Comparison of ENCODE assay signal across 8 cellular contexts in the genomic region with DNA sequence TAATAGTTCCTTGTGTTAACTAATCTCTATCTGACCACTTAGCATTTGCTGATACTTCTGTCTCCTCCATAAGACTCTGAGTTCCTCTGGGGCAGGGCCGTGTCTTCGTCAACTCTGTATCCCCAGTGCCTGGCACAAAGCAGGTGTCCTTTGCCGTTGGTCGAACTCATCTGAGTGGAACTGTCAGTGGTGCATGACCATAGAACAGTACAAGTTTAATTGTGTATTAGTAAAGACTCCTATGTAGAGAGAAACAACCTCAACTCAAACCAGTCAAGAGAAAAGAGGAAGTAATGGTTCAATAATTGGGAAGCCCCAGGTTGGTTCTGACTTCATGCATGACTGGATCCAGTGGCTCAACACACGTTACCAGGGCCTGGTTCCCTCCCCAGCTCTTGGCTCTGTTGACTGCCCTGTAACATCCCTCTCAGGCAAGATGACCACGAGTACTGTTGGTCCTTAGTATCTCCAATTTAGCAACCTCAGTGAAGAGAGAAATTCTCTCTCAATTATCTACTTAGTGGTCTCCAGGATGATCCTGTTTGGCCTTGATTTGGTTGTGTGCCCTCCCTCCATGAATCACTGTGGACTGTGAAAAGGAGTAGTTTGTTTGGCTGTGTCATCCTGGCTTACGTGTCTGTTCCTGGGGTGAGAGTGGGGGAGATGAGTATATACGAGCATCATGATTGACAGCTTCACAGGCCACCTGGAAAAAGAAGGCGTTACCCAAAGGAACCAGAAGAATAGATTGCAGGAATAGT. TPM values are rescaled to one million over a fixed set of nuclear protein-coding genes. Genes with fewer than 3 reads are reported as not detected.
DNase-seq lines count a peak whose midpoint lies in the region; ATAC-seq, FAIRE-seq and TF ChIP-seq lines count a peak whose summit lies in the region.

No MANE protein-coding gene starts in this region.

- no TSS peak for BruUV-seq in K562 (replicated peaks; lab: Mats Ljungman, UMichigan)

- no peak overlapping the region for H3K4me3 ChIP-seq in K562
- H3K4me3 ChIP-seq in prostate gland, result no peak overlapping the region

- FAIRE-seq in K562 (lab: Jason Lieb, UNC), result no peak

- CTCF ChIA-PET in K562 (lab: Yijun Ruan, JAX; ENCODE audit: low intra/inter-chr PET ratio), result no interaction called here

- H3K4me1 ChIP-seq in K562 (replicated peaks in 1 of 2; ENCODE audit: control insufficient read depth in 2 of 2, insufficient read depth in 2 of 2, low read length in 2 of 2) (no peaks in the 10 kb centered on the region), prostate gland (replicated peaks) (no peaks in the 10 kb centered on the region)

- peak; percentile 89 for ATAC-seq in GM21360 (IDR thresholded peaks at IDR 0.05; ENCODE audit: unreplicated experiment)
- ATAC-seq in HG03469 (IDR thresholded peaks at IDR 0.05; ENCODE audit: unreplicated experiment), result peak; percentile 83
- ATAC-seq in K562, result no peak; the same call in 1 of the 3 replicates

- peaks cover 6 to 30% of the 10 kb centered on the region in 2 experiments; a peak in 4 of 5 replicates for H3K27me3 ChIP-seq in K562 (ENCODE audit: control insufficient read depth in 2 of 2, insufficient read depth in 2 of 2, low read length in 2 of 2)
- no peaks in the 10 kb centered on the region for H3K27me3 ChIP-seq in prostate gland (replicated peaks; ENCODE audit: insufficient read depth)

- H2AFZ ChIP-seq in K562 (ENCODE audit: low read depth, low read length), result no peak overlapping the region

- no peaks in the 10 kb centered on the region for H3K79me2 ChIP-seq in K562 (ENCODE audit: control insufficient read depth, insufficient read depth, low read length)

- no peak overlapping the region for H3K4me2 ChIP-seq in K562 (ENCODE audit: insufficient read depth, low read length)

- in situ Hi-C loops in K562 (cut with MboI), result no loop called here

- H4K20me1 ChIP-seq in K562 (replicated peaks; ENCODE audit: control insufficient read depth, insufficient read depth, low read length), result no peaks in the 10 kb centered on the region

- no peak for TF ChIP-seq POLR2A in K562 (conservative IDR thresholded peaks at IDR 0.05)
- TF ChIP-seq POLR2A in prostate gland (IDR thresholded peaks at IDR 0.05), result no peak

- H3K9me3 ChIP-seq in K562 (replicated peaks; ENCODE audit: control insufficient read depth, insufficient read depth, low read depth, low read length) (no peaks in the 10 kb centered on the region), prostate gland (no peaks in the 10 kb centered on the region)

- DNase-seq in DMS79 treated with DMSO at 0.1 percent for 48 hours (lab: John Stamatoyannopoulos, UW), result peak; percentile 80
- peak in 1 of 4 experiments; percentile 6 for DNase-seq in K562 (ENCODE audit: extremely low read depth in 1 of 4, low spot score in 3 of 4)
- no peak for DNase-seq in anterior cingulate cortex (lab: John Stamatoyannopoulos, UW)
- DNase-seq in activated T-cell treated with anti-CD3 and anti-CD28 coated beads for 4 hours, result no peak
- DNase-seq in prostate gland (ENCODE audit: low spot score), result no peak
- DNase-seq in D341Med (ENCODE audit: low spot score), result no peak

- H3K27ac ChIP-seq in K562 (ENCODE audit: extremely low read depth, low read depth, low read length) (no peak overlapping the region), prostate gland (no peak overlapping the region)

- H3K36me3 ChIP-seq in K562 (ENCODE audit: control insufficient read depth, insufficient read depth, low read length) (no peaks in the 10 kb centered on the region), prostate gland (no peaks in the 10 kb centered on the region)

- POLR2A ChIA-PET in K562 (lab: Yijun Ruan, JAX), result interaction anchor here (0.6 to 1.6 kb wide), 2 partner anchors 11 to 286 kb away, joined by 3 to 5 read pairs; no protein-coding TSS in a partner anchor

- TF ChIP-seq EP300 in K562 (IDR thresholded peaks at IDR 0.05; ENCODE audit: low read length), result no peak

- H3K9ac ChIP-seq in K562 (ENCODE audit: insufficient read depth in 1 of 2, low read depth in 2 of 2, low read length in 2 of 2), result no peak overlapping the region

- 5% methylated on average over 9 of the region's 9 CpGs for WGBS in K562 (ENCODE audit: insufficient coverage, low coverage, missing lambda C conversion rate)
- 79% methylated on average over 9 of the region's 9 CpGs for WGBS in prostate gland

- no peak for TF ChIP-seq CTCF in K562 (IDR thresholded peaks at IDR 0.05 in 2 of 3, conservative IDR thresholded peaks at IDR 0.05 in 1 of 3; ENCODE audit: insufficient read depth in 2 of 3, low read depth in 1 of 3, low read length in 3 of 3)
- no peak for TF ChIP-seq CTCF in prostate gland (IDR thresholded peaks at IDR 0.05)

- no peaks in the 10 kb centered on the region for H3K9me1 ChIP-seq in K562 (ENCODE audit: control insufficient read depth, insufficient read depth, low read length)

- intact Hi-C loops in K562 (cut with micrococcal nuclease), result no loop called here
- intact Hi-C loops in prostate gland (cut with DNase I), result no loop called here

- no peak for TF ChIP-seq RAD21 in K562 (CRISPR knock-in tag; conservative IDR thresholded peaks at IDR 0.05 in 1 of 2, IDR thresholded peaks at IDR 0.05 in 1 of 2)

TF ChIP-seq in K562, 482 proteins besides CTCF, POLR2A, EP300 and RAD21 (continues in another document):
- TF ChIP-seq ZNF707 (CRISPR knock-in tag; conservative IDR thresholded peaks at IDR 0.05) (no peak), ZFPM2 (CRISPR knock-in tag; IDR thresholded peaks at IDR 0.05) (no peak), ARHGAP35 (IDR thresholded peaks at IDR 0.05; ENCODE audit: partially characterized antibody) (no peak), MYBL2 (IDR thresholded peaks at IDR 0.05; ENCODE audit: low read depth) (no peak), MYBL2 (CRISPR knock-in tag; IDR thresholded peaks at IDR 0.05; ENCODE audit: borderline replicate concordance) (no peak), ZNF217 (CRISPR knock-in tag; IDR thresholded peaks at IDR 0.05) (no peak), NRF1 (conservative IDR thresholded peaks at IDR 0.05 in 1 of 2, IDR thresholded peaks at IDR 0.05 in 1 of 2) (no peak), ILF3 (IDR thresholded peaks at IDR 0.05; ENCODE audit: borderline replicate concordance) (no peak), ZEB2 (IDR thresholded peaks at IDR 0.05) (no peak), RB1 (IDR thresholded peaks at IDR 0.05; ENCODE audit: low read depth) (no peak)
- TF ChIP-seq, protein P1, sequence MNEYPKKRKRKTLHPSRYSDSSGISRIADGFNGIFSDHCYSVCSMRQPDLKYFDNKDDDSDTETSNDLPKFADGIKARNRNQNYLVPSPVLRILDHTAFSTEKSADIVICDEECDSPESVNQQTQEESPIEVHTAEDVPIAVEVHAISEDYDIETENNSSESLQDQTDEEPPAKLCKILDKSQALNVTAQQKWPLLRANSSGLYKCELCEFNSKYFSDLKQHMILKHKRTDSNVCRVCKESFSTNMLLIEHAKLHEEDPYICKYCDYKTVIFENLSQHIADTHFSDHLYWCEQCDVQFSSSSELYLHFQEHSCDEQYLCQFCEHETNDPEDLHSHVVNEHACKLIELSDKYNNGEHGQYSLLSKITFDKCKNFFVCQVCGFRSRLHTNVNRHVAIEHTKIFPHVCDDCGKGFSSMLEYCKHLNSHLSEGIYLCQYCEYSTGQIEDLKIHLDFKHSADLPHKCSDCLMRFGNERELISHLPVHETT (CRISPR knock-in tag; conservative IDR thresholded peaks at IDR 0.05 in 1 of 2, IDR thresholded peaks at IDR 0.05 in 1 of 2), result no peak
- TF ChIP-seq, protein P2, sequence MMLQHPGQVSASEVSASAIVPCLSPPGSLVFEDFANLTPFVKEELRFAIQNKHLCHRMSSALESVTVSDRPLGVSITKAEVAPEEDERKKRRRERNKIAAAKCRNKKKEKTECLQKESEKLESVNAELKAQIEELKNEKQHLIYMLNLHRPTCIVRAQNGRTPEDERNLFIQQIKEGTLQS (IDR thresholded peaks at IDR 0.05), result peak; percentile 25; the same call in 1 of the 2 replicates
- TF ChIP-seq, protein P2 (CRISPR knock-in tag; conservative IDR thresholded peaks at IDR 0.05), result no peak
- TF ChIP-seq, protein P3, sequence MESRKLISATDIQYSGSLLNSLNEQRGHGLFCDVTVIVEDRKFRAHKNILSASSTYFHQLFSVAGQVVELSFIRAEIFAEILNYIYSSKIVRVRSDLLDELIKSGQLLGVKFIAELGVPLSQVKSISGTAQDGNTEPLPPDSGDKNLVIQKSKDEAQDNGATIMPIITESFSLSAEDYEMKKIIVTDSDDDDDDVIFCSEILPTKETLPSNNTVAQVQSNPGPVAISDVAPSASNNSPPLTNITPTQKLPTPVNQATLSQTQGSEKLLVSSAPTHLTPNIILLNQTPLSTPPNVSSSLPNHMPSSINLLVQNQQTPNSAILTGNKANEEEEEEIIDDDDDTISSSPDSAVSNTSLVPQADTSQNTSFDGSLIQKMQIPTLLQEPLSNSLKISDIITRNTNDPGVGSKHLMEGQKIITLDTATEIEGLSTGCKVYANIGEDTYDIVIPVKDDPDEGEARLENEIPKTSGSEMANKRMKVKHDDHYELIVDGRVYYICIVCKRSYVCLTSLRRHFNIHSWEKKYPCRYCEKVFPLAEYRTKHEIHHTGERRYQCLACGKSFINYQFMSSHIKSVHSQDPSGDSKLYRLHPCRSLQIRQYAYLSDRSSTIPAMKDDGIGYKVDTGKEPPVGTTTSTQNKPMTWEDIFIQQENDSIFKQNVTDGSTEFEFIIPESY (CRISPR knock-in tag; IDR thresholded peaks at IDR 0.05), result no peak

RNA-seq across cellular contexts. Expression of a gene that starts 58.5 kb away (rescaled TPM):
- 38.9 and 108 TPM in 2 replicates for total RNA-seq in K562 (2011; cell fraction: chromatin; rRNA removed; ENCODE audit: low replicate concordance)
- 25.7 and 28.0 TPM in 2 replicates for total RNA-seq in K562 (2011; cell fraction: nucleolus; rRNA removed)
- total RNA-seq in K562 (2011; cell fraction: nucleoplasm; rRNA removed), result 39.7 and 43.1 TPM in 2 replicates
- total RNA-seq in K562 (2014; rRNA removed) (72.3 and 112 TPM in 2 replicates), K562 (2014; rRNA removed; fragmentation: Illumina TruSeq; extraction: Trizol) (147 and 189 TPM in 2 replicates), K562 (2015; rRNA removed; fragmentation: Illumina TruSeq; extraction: Trizol) (107 and 122 TPM in 2 replicates), K562 (2021) (142 and 146 TPM in 2 replicates), prostate gland (10 to 100 TPM; 51.6 to 71.7 TPM)
- polyA plus RNA-seq in K562 (2011; rRNA removed) (54.4 and 74.7 TPM in 2 replicates), K562 (2014; fragmentation: Illumina TruSeq; extraction: Trizol) (99.9 and 127 TPM in 2 replicates), K562 (2014; fragmentation: Nextera tagmentation; extraction: Ambion mirVana) (10 to 100 TPM; 15.3 to 30.3 TPM), K562 (2014; rRNA removed) (78.0 and 80.5 TPM in 2 replicates)
- polyA plus RNA-seq in K562 (2011; cell fraction: cytosol; rRNA removed), result 29.7 and 38.7 TPM in 2 replicates
- polyA plus RNA-seq in K562 (2011; cell fraction: nucleus; rRNA removed), result 19.6 and 27.8 TPM in 2 replicates
- polyA plus RNA-seq in K562 (2012), result 54.1 and 63.9 TPM in 2 replicates
- polyA minus RNA-seq in K562 (2011; rRNA and poly(A)+ RNA removed), result 127 and 153 TPM in 2 replicates
- 69.2 and 76.6 TPM in 2 replicates for polyA minus RNA-seq in K562 (2011; cell fraction: cytosol; rRNA and poly(A)+ RNA removed)
- polyA minus RNA-seq in K562 (2011; cell fraction: nucleus; rRNA and poly(A)+ RNA removed), result 16.4 and 32.9 TPM in 2 replicates
